Comparison of ENCODE assay signal across 13 cellular contexts in the genomic region with DNA sequence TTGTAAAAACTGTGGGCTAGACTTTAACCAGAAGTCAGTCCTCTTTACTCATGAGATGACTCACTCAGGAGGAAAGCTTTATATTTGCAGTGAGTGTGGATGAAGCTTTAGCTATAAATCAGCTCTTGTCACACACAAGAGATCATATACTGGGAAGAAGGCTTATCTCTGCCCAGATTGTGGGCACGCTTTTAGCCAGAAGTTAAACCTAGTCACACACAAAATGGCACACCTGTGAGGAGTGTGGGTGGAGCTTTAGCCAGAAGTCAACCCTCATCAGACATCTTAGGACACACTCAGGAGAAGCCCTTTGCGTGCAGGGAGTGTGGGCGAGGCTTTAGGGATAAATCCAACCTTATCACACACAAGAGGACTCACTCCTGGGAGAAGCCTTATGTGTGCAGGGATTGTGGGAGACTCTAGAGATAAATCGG.
DNase-seq lines count a peak whose midpoint lies in the region; ATAC-seq and TF ChIP-seq lines count a peak whose summit lies in the region.
"Had no signal": no experiment of that assay in that cellular context is flagged by ENCODE, and none has a peak within 500 bp of the region (broad histone marks: within the 10 kb centered on the region; RNA-seq: fewer than 3 reads in every experiment).

No MANE protein-coding gene starts in this region.

- peaks cover 2% of the 10 kb centered on the region for H3K9me3 Mint-ChIP-seq in stimulated activated effector memory CD8-positive, alpha-beta T cell treated with anti-CD3 and anti-CD28 coated beads, Interleukin-12 subunit alpha, Interleukin-12 subunit beta, amount 100 ng/mL, for 72 hours

- no peaks in the 10 kb centered on the region for H3K36me3 ChIP-seq in RWPE2 (ENCODE audit: low read depth)

- TF ChIP-seq CTCF in RWPE2 (IDR thresholded peaks at IDR 0.05; ENCODE audit: poor library complexity, severe bottlenecking) (no peak), fibroblast of mammary gland (conservative IDR thresholded peaks at IDR 0.05; ENCODE audit: control insufficient read depth, insufficient read depth, low read depth, low read length) (no peak)

- no peak overlapping the region for H3K27ac ChIP-seq in RWPE2 (ENCODE audit: poor library complexity, severe bottlenecking)

- H3K4me3 ChIP-seq in RWPE2 (ENCODE audit: severe bottlenecking) (no peak overlapping the region), fibroblast of mammary gland (ENCODE audit: control insufficient read depth, low read depth, low read length) (no peak overlapping the region)

- H3K4me1 Mint-ChIP-seq in stimulated activated effector memory CD8-positive, alpha-beta T cell treated with anti-CD3 and anti-CD28 coated beads, Interleukin-12 subunit alpha, Interleukin-12 subunit beta, amount 100 ng/mL, for 72 hours: no peaks in the 10 kb centered on the region

- no peaks in the 10 kb centered on the region for H3K36me3 Mint-ChIP-seq in stimulated activated effector memory CD8-positive, alpha-beta T cell treated with anti-CD3 and anti-CD28 coated beads, Interleukin-12 subunit alpha, Interleukin-12 subunit beta, amount 100 ng/mL, for 72 hours

- H3K4me1 ChIP-seq in RWPE2 (ENCODE audit: insufficient read depth, poor library complexity, severe bottlenecking): no peaks in the 10 kb centered on the region

- ATAC-seq in RWPE2 (ENCODE audit: low read depth) (peak; percentile 80), esophagus mucosa (no peak), GM19455 (IDR thresholded peaks at IDR 0.05; ENCODE audit: unreplicated experiment) (no peak)
- peak; percentile 69 for ATAC-seq in stimulated activated effector memory CD8-positive, alpha-beta T cell treated with anti-CD3 and anti-CD28 coated beads, Interleukin-12 subunit alpha, Interleukin-12 subunit beta, amount 100 ng/mL, for 72 hours
- ATAC-seq: HCT116, left ventricle myocardium superior had no signal

- no peak overlapping the region for H3K27ac Mint-ChIP-seq in stimulated activated effector memory CD8-positive, alpha-beta T cell treated with anti-CD3 and anti-CD28 coated beads, Interleukin-12 subunit alpha, Interleukin-12 subunit beta, amount 100 ng/mL, for 72 hours
- H3K27ac Mint-ChIP-seq: dendritic cell treated with granulocyte-macrophage colony-stimulating factor and Interleukin-4, amounts not matched to agents 40 ng/mL and 50 ng/mL, for 4 days had no signal

- DNase-seq in H4 (ENCODE audit: low spot score) (peak; percentile 66), RWPE2 (ENCODE audit: low spot score) (no peak), fibroblast of mammary gland (ENCODE audit: low read depth) (peak; percentile 73), NCI-H82 treated with DMSO at 0.1 percent for 48 hours (lab: John Stamatoyannopoulos, UW; ENCODE audit: unreplicated experiment) (no peak), NK-92 (lab: John Stamatoyannopoulos, UW; ENCODE audit: unreplicated experiment) (no peak)
- DNase-seq in stimulated activated effector memory CD8-positive, alpha-beta T cell treated with anti-CD3 and anti-CD28 coated beads, Interleukin-12 subunit alpha, Interleukin-12 subunit beta, amount 100 ng/mL, for 72 hours (ENCODE audit: low spot score in 2 of 2): no peak
- DNase-seq: head of caudate nucleus, left ventricle myocardium superior, nucleus accumbens had no signal

- H3K4me3 Mint-ChIP-seq in stimulated activated effector memory CD8-positive, alpha-beta T cell treated with anti-CD3 and anti-CD28 coated beads, Interleukin-12 subunit alpha, Interleukin-12 subunit beta, amount 100 ng/mL, for 72 hours: no peak overlapping the region
- H3K4me3 Mint-ChIP-seq: dendritic cell treated with granulocyte-macrophage colony-stimulating factor and Interleukin-4, amounts not matched to agents 40 ng/mL and 50 ng/mL, for 4 days had no signal

- no peaks in the 10 kb centered on the region for H3K9me3 ChIP-seq in RWPE2 (ENCODE audit: severe bottlenecking)

- H3K27me3 ChIP-seq in RWPE2 (ENCODE audit: insufficient read depth, poor library complexity, severe bottlenecking): no peaks in the 10 kb centered on the region

Comparison
In these comparisons a context has a peak if more than half of its experiments do, and no peak if none do; other contexts are left out.
1. DNase-seq: peak in H4 (single experiment) and fibroblast of mammary gland (single experiment); none in RWPE2 (single experiment), stimulated activated effector memory CD8-positive, alpha-beta T cell treated with anti-CD3 and anti-CD28 coated beads, Interleukin-12 subunit alpha, Interleukin-12 subunit beta, amount 100 ng/mL, for 72 hours (0 of 2), NCI-H82 treated with DMSO at 0.1 percent for 48 hours (single experiment) and NK-92 (single experiment).
2. ATAC-seq: peak in RWPE2 (single experiment) and stimulated activated effector memory CD8-positive, alpha-beta T cell treated with anti-CD3 and anti-CD28 coated beads, Interleukin-12 subunit alpha, Interleukin-12 subunit beta, amount 100 ng/mL, for 72 hours (single experiment); none in esophagus mucosa (single experiment) and GM19455 (single experiment).